Comparison of ENCODE assay signal across 8 cellular contexts in genomic region chr7:2353650-2354172, GRCh38. TPM values are rescaled to one million over a fixed set of nuclear protein-coding genes. Genes with fewer than 3 reads are reported as not detected.
DNase-seq lines count a peak whose midpoint lies in the region; ATAC-seq and TF ChIP-seq lines count a peak whose summit lies in the region.

No MANE protein-coding gene starts in this region.

- no peaks in the 10 kb centered on the region for H3K9me2 ChIP-seq in PC-9 (ENCODE audit: insufficient read depth)

- H3K4me2 ChIP-seq in PC-9 = peak overlapping the region; percentile 94

- peak overlapping the region; percentile 75 for H3K4me3 ChIP-seq in PC-9
- peak overlapping the region; percentile 66 to 70 for H3K4me3 ChIP-seq in neutrophil (ENCODE audit: low read depth in 1 of 2, low read length in 1 of 2)

- POLR2A ChIA-PET in PC-9 (lab: Charles Lee; ENCODE audit: unreplicated experiment) = interaction anchor here (0.5 to 0.7 kb wide), 8 partner anchors 9 to 822 kb away, joined by 3 to 18 read pairs (median 6); no protein-coding TSS in a partner anchor

- H2AFZ ChIP-seq in PC-9 = peak overlapping the region; percentile 92

- H3F3A ChIP-seq in PC-9 (ENCODE audit: insufficient read depth, low read depth) = peaks cover 44% of the 10 kb centered on the region

- TF ChIP-seq CTCF in PC-9 (conservative IDR thresholded peaks at IDR 0.05) (no peak), foreskin keratinocyte (conservative IDR thresholded peaks at IDR 0.05) (no peak), neutrophil (IDR thresholded peaks at IDR 0.05) (no peak)

- peaks cover 51% of the 10 kb centered on the region for H3K79me2 ChIP-seq in PC-9 (ENCODE audit: low read depth)

- BruUV-seq in PC-9 (replicated peaks; lab: Mats Ljungman, UMichigan) = TSS peak; percentile 72

- peaks cover 33% of the 10 kb centered on the region for H4K20me1 ChIP-seq in PC-9 (ENCODE audit: insufficient read depth)

- H3K4me1 ChIP-seq in PC-9 (replicated peaks; ENCODE audit: insufficient read depth) (peaks cover 27% of the 10 kb centered on the region), foreskin keratinocyte (peaks cover 5% of the 10 kb centered on the region), neutrophil (ENCODE audit: control insufficient read depth in 1 of 2, insufficient read depth in 1 of 2, low read depth in 1 of 2, low read length in 1 of 2) (peaks cover 41 to 42% of the 10 kb centered on the region in 2 experiments)

- peak; percentile 58 for ATAC-seq in GM19455 (IDR thresholded peaks at IDR 0.05; ENCODE audit: unreplicated experiment)
- peak; percentile 24 for ATAC-seq in HG03575 (IDR thresholded peaks at IDR 0.05; ENCODE audit: extremely low read depth, insufficient number of reproducible peaks, low FRiP score, unreplicated experiment)
- ATAC-seq in foreskin keratinocyte = peak; percentile 76

- CTCF ChIA-PET in PC-9 (lab: Charles Lee) = interaction anchor here (0.6 kb wide), 5 partner anchors 99 to 755 kb away, joined by 3 to 8 read pairs (median 3); no protein-coding TSS in a partner anchor

- no peaks in the 10 kb centered on the region for H3K9me3 ChIP-seq in PC-9 (ENCODE audit: insufficient read depth, low read depth)
- H3K9me3 ChIP-seq in neutrophil = no peaks in the 10 kb centered on the region

- DNase-seq in D341Med (ENCODE audit: low spot score) (peak; percentile 97), PC-9 (peak; percentile 80 to 91), foreskin keratinocyte (peak; percentile 67 to 86)
- peak; percentile 86 for DNase-seq in activated effector memory CD4-positive, alpha-beta T cell treated with Interleukin-2 at 50 U/mL for 16 hours

- intact Hi-C loops in PC-9 (cut with micrococcal nuclease; ENCODE audit: unreplicated experiment) = loop anchor here (5.0 kb wide), 1 partner anchor 41 kb away; the partner anchor contains the start of gene SNX8

- peak overlapping the region; percentile 92 for H3K27ac ChIP-seq in PC-9
- peak overlapping the region; percentile 100 for H3K27ac ChIP-seq in foreskin keratinocyte
- peak overlapping the region; percentile 97 for H3K27ac ChIP-seq in neutrophil
- peak overlapping the region; percentile 100 for H3K27ac ChIP-seq in temporal lobe (ENCODE audit: low read depth, low read length)

- H3K27me3 ChIP-seq in PC-9 (ENCODE audit: insufficient read depth, low read depth) (no peaks in the 10 kb centered on the region), foreskin keratinocyte (no peaks in the 10 kb centered on the region), neutrophil (no peaks in the 10 kb centered on the region)

- H3K36me3 ChIP-seq in PC-9 (ENCODE audit: low read depth) = peaks cover 21% of the 10 kb centered on the region
- H3K36me3 ChIP-seq in neutrophil = no peaks in the 10 kb centered on the region

RNA-seq across cellular contexts. Expression of gene EIF3B, which starts 0.9 kb away (rescaled TPM):
- total RNA-seq in PC-9 (2021) = 299 and 302 TPM in 2 replicates
- 215 and 219 TPM in 2 replicates for total RNA-seq in foreskin keratinocyte
- polyA plus RNA-seq in foreskin keratinocyte = 151 and 158 TPM in 2 replicates
- total RNA-seq in temporal lobe = 47.2 TPM

RNA-seq across cellular contexts. Expression of gene SNX8, which starts 39.5 kb away (rescaled TPM):
- total RNA-seq in PC-9 (2021) (73.9 and 102 TPM in 2 replicates), foreskin keratinocyte (30.2 and 31.9 TPM in 2 replicates), temporal lobe (4.9 TPM)
- polyA plus RNA-seq in foreskin keratinocyte = 51.0 and 52.8 TPM in 2 replicates

RNA-seq across cellular contexts. Expression of gene CHST12, which starts 49.7 kb away (rescaled TPM):
- total RNA-seq in PC-9 (2021) = 25.9 and 41.1 TPM in 2 replicates
- 6.1 and 7.5 TPM in 2 replicates for total RNA-seq in foreskin keratinocyte
- polyA plus RNA-seq in foreskin keratinocyte = 10.2 and 10.7 TPM in 2 replicates
- total RNA-seq in temporal lobe = 2.2 TPM

Comparison
In these comparisons a context has a peak if more than half of its experiments do, and no peak if none do; other contexts are left out.
1. Peak in every context shown above with its lines: DNase-seq, ATAC-seq, H3K4me3 ChIP-seq and H3K27ac ChIP-seq.
2. ATAC-seq: peak in every context shown above with its lines; median percentile 76 in foreskin keratinocyte; 58 in GM19455; 24 in HG03575.